ENCODE assay signal across 9 cellular contexts in genomic region chr7:142153400-142153799, GRCh38. TPM values are rescaled to one million over a fixed set of nuclear protein-coding genes. Genes with fewer than 3 reads are reported as not detected.
DNase-seq lines count a peak whose midpoint lies in the region; ATAC-seq and TF ChIP-seq lines count a peak whose summit lies in the region.
"Had no signal": no experiment of that assay in that cellular context is flagged by ENCODE, and none has a peak within 500 bp of the region (broad histone marks: within the 10 kb centered on the region; RNA-seq: fewer than 3 reads in every experiment).

No MANE protein-coding gene starts in this region.

- H3K27ac Mint-ChIP-seq in natural killer cell, result no peak overlapping the region

- H3K4me1 Mint-ChIP-seq in natural killer cell, result peaks cover 0 to 8% of the 10 kb centered on the region in 2 donors

- ATAC-seq in natural killer cell, result no peak
- ATAC-seq in GM18520 (IDR thresholded peaks at IDR 0.05; ENCODE audit: unreplicated experiment), result no peak

- TF ChIP-seq CTCF in GM10266 (IDR thresholded peaks at IDR 0.05; ENCODE audit: control insufficient read depth, insufficient read depth, low read depth, missing control alignments) (no peak), natural killer cell (IDR thresholded peaks at IDR 0.05) (no peak)

- H3K36me3 Mint-ChIP-seq in natural killer cell, result no peaks in the 10 kb centered on the region

- DNase-seq in GM10266 (ENCODE audit: extremely low spot score), result peak; percentile 7
- DNase-seq in HT1080 (ENCODE audit: low read depth), result peak; percentile 27
- DNase-seq in SW480 (ENCODE audit: low spot score), result peak; percentile 29
- peak; percentile 22 for DNase-seq in myocyte (ENCODE audit: low read depth)
- DNase-seq in natural killer cell, result no peak
- no peak for DNase-seq in epidermal melanocyte (ENCODE audit: insufficient read length, low spot score)
- DNase-seq in NCI-H510A treated with DMSO at 0.1 percent for 48 hours (lab: John Stamatoyannopoulos, UW), result no peak

- H3K27me3 Mint-ChIP-seq in natural killer cell (ENCODE audit: low read depth in 2 of 2), result no peaks in the 10 kb centered on the region

- H3K4me3 Mint-ChIP-seq in natural killer cell, result no peak overlapping the region

- intact Hi-C loops in natural killer cell (cut with micrococcal nuclease), result no loop called here

- peaks cover 0 to 2% of the 10 kb centered on the region in 2 donors for H3K9me3 Mint-ChIP-seq in natural killer cell

RNA-seq across cellular contexts. Expression of gene MGAM2, which starts 41.9 kb away (rescaled TPM):
- 0.03 and 0.05 TPM in 2 replicates for total RNA-seq in HT1080 (2014; rRNA removed; shearing (Covaris generic))
- polyA plus RNA-seq in HT1080 (2015; cell fraction: cytosol; rRNA removed), result 0.03 and 0.09 TPM in 2 replicates
- 0.17 TPM in 2 replicates for polyA plus RNA-seq in HT1080 (2015; cell fraction: nucleus; rRNA removed)
- total RNA-seq in myocyte, result not detected in 2 replicates
- not detected for polyA plus RNA-seq in myocyte (2012)
- total RNA-seq in natural killer cell, result 1 to 10 TPM in 2 of 3 donors, under 1 TPM in 1; 0.73 to 1.9 (median 1.1) TPM
- total RNA-seq: dermis microvascular lymphatic vessel endothelial cell had no signal

Comparison
In these comparisons a context has a peak if more than half of its experiments do, and no peak if none do; other contexts are left out.
1. DNase-seq: peak in GM10266 (single experiment), HT1080 (single experiment), SW480 (single experiment) and myocyte (single experiment); none in natural killer cell (single experiment), epidermal melanocyte (single experiment) and NCI-H510A treated with DMSO at 0.1 percent for 48 hours (single experiment).